Comparison of ENCODE assay signal across 1 cellular context in genomic region chr1:15835741-15836510, GRCh38.
TF ChIP-seq lines count a peak whose summit lies in the region.

No MANE protein-coding gene starts in this region.

TF ChIP-seq in A549, 52 proteins besides CTCF, POLR2A, EP300 and RAD21 (continued from another document):
- TF ChIP-seq, protein P1, sequence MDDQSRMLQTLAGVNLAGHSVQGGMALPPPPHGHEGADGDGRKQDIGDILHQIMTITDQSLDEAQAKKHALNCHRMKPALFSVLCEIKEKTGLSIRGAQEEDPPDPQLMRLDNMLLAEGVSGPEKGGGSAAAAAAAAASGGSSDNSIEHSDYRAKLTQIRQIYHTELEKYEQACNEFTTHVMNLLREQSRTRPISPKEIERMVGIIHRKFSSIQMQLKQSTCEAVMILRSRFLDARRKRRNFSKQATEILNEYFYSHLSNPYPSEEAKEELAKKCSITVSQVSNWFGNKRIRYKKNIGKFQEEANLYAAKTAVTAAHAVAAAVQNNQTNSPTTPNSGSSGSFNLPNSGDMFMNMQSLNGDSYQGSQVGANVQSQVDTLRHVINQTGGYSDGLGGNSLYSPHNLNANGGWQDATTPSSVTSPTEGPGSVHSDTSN (IDR thresholded peaks at IDR 0.05) = no peak
- no peak for TF ChIP-seq HMGXB4 (CRISPR knock-in tag; IDR thresholded peaks at IDR 0.05; ENCODE audit: borderline replicate concordance)
- TF ChIP-seq MAZ (IDR thresholded peaks at IDR 0.05; ENCODE audit: borderline replicate concordance, low read depth, low read length) = no peak
- TF ChIP-seq, protein P2, sequence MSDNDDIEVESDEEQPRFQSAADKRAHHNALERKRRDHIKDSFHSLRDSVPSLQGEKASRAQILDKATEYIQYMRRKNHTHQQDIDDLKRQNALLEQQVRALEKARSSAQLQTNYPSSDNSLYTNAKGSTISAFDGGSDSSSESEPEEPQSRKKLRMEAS (IDR thresholded peaks at IDR 0.05) = peak; percentile 68; the same call in 1 of the 2 replicates
- TF ChIP-seq CEBPB (IDR thresholded peaks at IDR 0.05) = peak in 1 of 2 experiments; percentile 52; a peak in 2 of 4 replicates
- no peak for TF ChIP-seq CHD2 (IDR thresholded peaks at IDR 0.05; ENCODE audit: low read length, partially characterized antibody)
- 0 out of 2 replicates have a peak, but pooled peaks have one; percentile 16 for TF ChIP-seq EHF (CRISPR knock-in tag; IDR thresholded peaks at IDR 0.05)
- no peak for TF ChIP-seq NPAS2 (CRISPR knock-in tag; IDR thresholded peaks at IDR 0.05; ENCODE audit: borderline replicate concordance)
- TF ChIP-seq EHMT2 (IDR thresholded peaks at IDR 0.05; ENCODE audit: low read depth) = no peak
- TF ChIP-seq ZNF302 (CRISPR knock-in tag; IDR thresholded peaks at IDR 0.05) = no peak
- peak; percentile 52 for TF ChIP-seq TFCP2L1 (CRISPR knock-in tag; IDR thresholded peaks at IDR 0.05)
- TF ChIP-seq JUNB (IDR thresholded peaks at IDR 0.05) = no peak
- TF ChIP-seq, protein P3, sequence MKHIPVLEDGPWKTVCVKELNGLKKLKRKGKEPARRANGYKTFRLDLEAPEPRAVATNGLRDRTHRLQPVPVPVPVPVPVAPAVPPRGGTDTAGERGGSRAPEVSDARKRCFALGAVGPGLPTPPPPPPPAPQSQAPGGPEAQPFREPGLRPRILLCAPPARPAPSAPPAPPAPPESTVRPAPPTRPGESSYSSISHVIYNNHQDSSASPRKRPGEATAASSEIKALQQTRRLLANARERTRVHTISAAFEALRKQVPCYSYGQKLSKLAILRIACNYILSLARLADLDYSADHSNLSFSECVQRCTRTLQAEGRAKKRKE (CRISPR knock-in tag; IDR thresholded peaks at IDR 0.05; ENCODE audit: low read depth) = no peak
- TF ChIP-seq, protein P4, sequence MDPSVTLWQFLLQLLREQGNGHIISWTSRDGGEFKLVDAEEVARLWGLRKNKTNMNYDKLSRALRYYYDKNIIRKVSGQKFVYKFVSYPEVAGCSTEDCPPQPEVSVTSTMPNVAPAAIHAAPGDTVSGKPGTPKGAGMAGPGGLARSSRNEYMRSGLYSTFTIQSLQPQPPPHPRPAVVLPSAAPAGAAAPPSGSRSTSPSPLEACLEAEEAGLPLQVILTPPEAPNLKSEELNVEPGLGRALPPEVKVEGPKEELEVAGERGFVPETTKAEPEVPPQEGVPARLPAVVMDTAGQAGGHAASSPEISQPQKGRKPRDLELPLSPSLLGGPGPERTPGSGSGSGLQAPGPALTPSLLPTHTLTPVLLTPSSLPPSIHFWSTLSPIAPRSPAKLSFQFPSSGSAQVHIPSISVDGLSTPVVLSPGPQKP (IDR thresholded peaks at IDR 0.05; ENCODE audit: low read depth, low read length) = no peak
- 0 out of 2 replicates have a peak, but pooled peaks have one; percentile 24 for TF ChIP-seq HOXB13 (CRISPR knock-in tag; IDR thresholded peaks at IDR 0.05; ENCODE audit: low read depth)
- TF ChIP-seq SREBF2 (IDR thresholded peaks at IDR 0.05) = no peak
- TF ChIP-seq JUN (IDR thresholded peaks at IDR 0.05) = peak; percentile 34 to 74
